10 cellular contexts compared by ENCODE assay signal in genomic region chr7:142556745-142557144, GRCh38.
DNase-seq lines count a peak whose midpoint lies in the region; TF ChIP-seq lines count a peak whose summit lies in the region.
"Had no signal": no experiment of that assay in that cellular context is flagged by ENCODE, and none has a peak within 500 bp of the region (broad histone marks: within the 10 kb centered on the region; RNA-seq: fewer than 3 reads in every experiment).

No MANE protein-coding gene starts in this region.

- no peak for TF ChIP-seq POLR2A in vagina (IDR thresholded peaks at IDR 0.05)

- no peaks in the 10 kb centered on the region for H3K9me3 Mint-ChIP-seq in endothelial cell (ENCODE audit: unreplicated experiment)
- H3K9me3 Mint-ChIP-seq in mesothelial cell of epicardium = no peaks in the 10 kb centered on the region

- H3K27me3 ChIP-seq in NT2/D1 (ENCODE audit: insufficient read depth, insufficient read length) = no peaks in the 10 kb centered on the region
- H3K27me3 ChIP-seq in osteoblast (ENCODE audit: insufficient read depth, low read length) = no peaks in the 10 kb centered on the region
- no peaks in the 10 kb centered on the region for H3K27me3 ChIP-seq in vagina
- H3K27me3 ChIP-seq: neutrophil had no signal

- no peaks in the 10 kb centered on the region for H3K36me3 Mint-ChIP-seq in endothelial cell (ENCODE audit: low read depth, unreplicated experiment)
- no peaks in the 10 kb centered on the region for H3K36me3 Mint-ChIP-seq in mesothelial cell of epicardium

- H3K27me3 Mint-ChIP-seq in endothelial cell (ENCODE audit: unreplicated experiment) (no peaks in the 10 kb centered on the region), mesothelial cell of epicardium (ENCODE audit: low read depth) (no peaks in the 10 kb centered on the region)

- H3K9me3 ChIP-seq in NT2/D1 (ENCODE audit: insufficient read depth, low read length) (no peaks in the 10 kb centered on the region), osteoblast (ENCODE audit: low read depth, low read length) (no peaks in the 10 kb centered on the region), vagina (no peaks in the 10 kb centered on the region)
- H3K9me3 ChIP-seq: neutrophil had no signal

- H3K36me3 ChIP-seq in NT2/D1 (ENCODE audit: insufficient read depth, insufficient read length, low read length) (no peaks in the 10 kb centered on the region), osteoblast (ENCODE audit: insufficient read depth, low read length) (no peaks in the 10 kb centered on the region), vagina (no peaks in the 10 kb centered on the region)
- H3K36me3 ChIP-seq: neutrophil had no signal

- peak; percentile 26 for DNase-seq in GOT3 (lab: John Stamatoyannopoulos, UW)
- peak; percentile 43 for DNase-seq in NT2/D1 (ENCODE audit: low read depth, low spot score)
- DNase-seq in endothelial cell (ENCODE audit: low spot score) = peak; percentile 42
- peak; percentile 84 for DNase-seq in osteoblast (ENCODE audit: insufficient read length, low spot score, missing footprints)
- DNase-seq in inferior parietal cortex (ENCODE audit: extremely low spot score) = no peak
- no peak for DNase-seq in vagina (ENCODE audit: extremely low spot score in 2 of 2)
- DNase-seq in NCI-H187 (lab: John Stamatoyannopoulos, UW) = no peak
- no peak for DNase-seq in mesothelial cell of epicardium (ENCODE audit: low spot score in 2 of 2, unreplicated experiment in 2 of 2)

- peak overlapping the region; percentile 55 for H3K4me2 ChIP-seq in osteoblast (ENCODE audit: insufficient read depth, low read length)

- H3K4me1 Mint-ChIP-seq in endothelial cell (ENCODE audit: unreplicated experiment) = peaks cover 2% of the 10 kb centered on the region
- H3K4me1 Mint-ChIP-seq in mesothelial cell of epicardium = no peaks in the 10 kb centered on the region

- H2AFZ ChIP-seq in osteoblast (ENCODE audit: low read length) = no peak overlapping the region

- no peak overlapping the region for H3K4me3 Mint-ChIP-seq in endothelial cell (ENCODE audit: unreplicated experiment)
- H3K4me3 Mint-ChIP-seq in mesothelial cell of epicardium = no peak overlapping the region

- TF ChIP-seq CTCF in endothelial cell (IDR thresholded peaks at IDR 0.05; ENCODE audit: unreplicated experiment) (no peak), osteoblast (IDR thresholded peaks at IDR 0.05; ENCODE audit: extremely low read depth, low read depth, low read length) (peak; percentile 35), vagina (IDR thresholded peaks at IDR 0.05) (no peak), mesothelial cell of epicardium (IDR thresholded peaks at IDR 0.05; ENCODE audit: unreplicated experiment) (no peak)

- intact Hi-C loops in vagina (cut with DNase I) = no loop called here

- no peaks in the 10 kb centered on the region for H4K20me1 ChIP-seq in osteoblast (ENCODE audit: insufficient read depth, low read length)

- H3K27ac ChIP-seq in osteoblast (ENCODE audit: low read depth, low read length) = peak overlapping the region; percentile 62
- H3K27ac ChIP-seq in vagina = no peak overlapping the region
- H3K27ac ChIP-seq: neutrophil, SK-N-MC had no signal

- no peak overlapping the region for H3K27ac Mint-ChIP-seq in endothelial cell (ENCODE audit: unreplicated experiment)
- no peak overlapping the region for H3K27ac Mint-ChIP-seq in mesothelial cell of epicardium

- H3K9ac ChIP-seq in NT2/D1 (ENCODE audit: insufficient read length, low read depth) = no peak overlapping the region

- no peaks in the 10 kb centered on the region for H3K4me1 ChIP-seq in NT2/D1 (ENCODE audit: insufficient read depth, insufficient read length)
- peaks cover 48% of the 10 kb centered on the region for H3K4me1 ChIP-seq in osteoblast (ENCODE audit: insufficient read depth, low read length)
- H3K4me1 ChIP-seq in vagina = no peaks in the 10 kb centered on the region

- H3K4me3 ChIP-seq in NT2/D1 (ENCODE audit: insufficient read length, low read depth) (no peak overlapping the region), osteoblast (ENCODE audit: insufficient read depth, low read length) (no peak overlapping the region), vagina (no peak overlapping the region)
- H3K4me3 ChIP-seq: SK-N-MC had no signal

- no peaks in the 10 kb centered on the region for H3K79me2 ChIP-seq in osteoblast (ENCODE audit: insufficient read depth, low read length)

Comparison
In these comparisons a context has a peak if more than half of its experiments do, and no peak if none do; other contexts are left out.
1. DNase-seq: peak in GOT3 (single experiment), NT2/D1 (single experiment), endothelial cell (single experiment) and osteoblast (single experiment); none in inferior parietal cortex (single experiment), vagina (0 of 2), NCI-H187 (0 of 2) and mesothelial cell of epicardium (0 of 2).